Comparison of ENCODE assay signal across 16 cellular contexts in genomic region chr1:171494086-171494485, GRCh38. TPM values are rescaled to one million over a fixed set of nuclear protein-coding genes. Genes with fewer than 3 reads are reported as not detected.
DNase-seq lines count a peak whose midpoint lies in the region; ATAC-seq and TF ChIP-seq lines count a peak whose summit lies in the region.
"Had no signal": no experiment of that assay in that cellular context is flagged by ENCODE, and none has a peak within 500 bp of the region (broad histone marks: within the 10 kb centered on the region; RNA-seq: fewer than 3 reads in every experiment).

No MANE protein-coding gene starts in this region.

- POLR2A ChIA-PET in CD4-positive, alpha-beta memory T cell (lab: Charles Lee; ENCODE audit: partially characterized antibody) = interaction anchor here (1.9 kb wide), 1 partner anchor 9 kb away, joined by 13 read pairs; the partner anchor contains the start of gene PRRC2C
- POLR2A ChIA-PET in RWPE1 (lab: Yijun Ruan, JAX; ENCODE audit: low non-redundant PET) = no interaction called here

- peaks cover 100% of the 10 kb centered on the region for H3K79me2 ChIP-seq in Loucy (ENCODE audit: insufficient read depth, low read length)

- CTCF ChIA-PET in CD4-positive, alpha-beta memory T cell (lab: Charles Lee; ENCODE audit: partially characterized antibody) = interaction anchor here (0.6 to 3.0 kb wide), 2 partner anchors 9 to 28 kb away, joined by 3 to 18 read pairs; partner anchors contain the start of gene PRRC2C
- CTCF ChIA-PET in RWPE1 (lab: Yijun Ruan, JAX) (interaction anchor here (1.0 kb wide), 1 partner anchor 9 kb away, joined by 4 read pairs; the partner anchor contains the start of gene PRRC2C), Calu3 (lab: Charles Lee) (interaction anchor here (1.2 kb wide), 1 partner anchor 15 kb away, joined by 4 read pairs; no protein-coding TSS in a partner anchor)

- no peak for DNase-seq in CD4-positive, alpha-beta memory T cell
- DNase-seq in effector memory CD8-positive, alpha-beta T cell = no peak
- no peak for DNase-seq in natural killer cell
- DNase-seq in RWPE1 (ENCODE audit: low spot score) = no peak
- no peak for DNase-seq in GM03348 (ENCODE audit: low spot score)
- DNase-seq in Calu3 = no peak
- DNase-seq in stimulated activated naive CD8-positive, alpha-beta T cell treated with anti-CD3 and anti-CD28 coated beads, Interleukin-15, amount 100 ng/mL, for 72 hours = no peak
- DNase-seq: effector CD4-positive, alpha-beta T cell; left lung; NCI-H187; NK-92 treated with Interleukin-12 subunit alpha and Interleukin-12 subunit beta, amount 100 ng/mL, for 24 hours; pancreas had no signal

- H2AFZ ChIP-seq in Loucy (ENCODE audit: low read length) = no peak overlapping the region

- no peak overlapping the region for H3K9ac ChIP-seq in Loucy (ENCODE audit: low read depth, low read length, poor library complexity, severe bottlenecking)

- no TSS peak for BruUV-seq in Calu3 (replicated peaks; lab: Mats Ljungman, UMichigan)

- peaks cover 64 to 90% (median 78%) of the 10 kb centered on the region in 4 donors for H3K4me1 Mint-ChIP-seq in CD4-positive, alpha-beta memory T cell
- H3K4me1 Mint-ChIP-seq in effector memory CD8-positive, alpha-beta T cell (ENCODE audit: low read depth in 2 of 2) = peaks cover 47 to 78% of the 10 kb centered on the region in 2 donors
- H3K4me1 Mint-ChIP-seq in natural killer cell (peaks cover 72 to 74% of the 10 kb centered on the region in 2 donors), Calu3 (ENCODE audit: low read depth, unreplicated experiment) (peaks cover 65% of the 10 kb centered on the region)
- peaks cover 82% of the 10 kb centered on the region for H3K4me1 Mint-ChIP-seq in stimulated activated naive CD8-positive, alpha-beta T cell treated with anti-CD3 and anti-CD28 coated beads, Interleukin-15, amount 100 ng/mL, for 72 hours

- H3K9me2 ChIP-seq in Loucy (replicated peaks; ENCODE audit: low read depth, low read length) = no peaks in the 10 kb centered on the region

- peaks cover 23 to 50% of the 10 kb centered on the region in 2 donors for H3K36me3 Mint-ChIP-seq in CD4-positive, alpha-beta memory T cell
- peaks cover 45% of the 10 kb centered on the region for H3K36me3 Mint-ChIP-seq in effector memory CD8-positive, alpha-beta T cell (ENCODE audit: insufficient read depth)
- H3K36me3 Mint-ChIP-seq in natural killer cell (no peaks in the 10 kb centered on the region), Calu3 (ENCODE audit: insufficient read depth, unreplicated experiment) (peaks cover 41% of the 10 kb centered on the region)

- no peaks in the 10 kb centered on the region for H3K36me3 ChIP-seq in CD4-positive, alpha-beta memory T cell (ENCODE audit: insufficient read depth, low read length)
- H3K36me3 ChIP-seq in Loucy (ENCODE audit: insufficient read depth, low read length) = peaks cover 13% of the 10 kb centered on the region; the same call in 1 of the 2 replicates
- H3K36me3 ChIP-seq: pancreas had no signal

- peak overlapping the region in 6 of 8 donors; percentile 23 to 76 (median 46) for H3K4me3 Mint-ChIP-seq in CD4-positive, alpha-beta memory T cell
- H3K4me3 Mint-ChIP-seq in effector memory CD8-positive, alpha-beta T cell = peak overlapping the region; percentile 47 to 49
- peak overlapping the region; percentile 31 for H3K4me3 Mint-ChIP-seq in natural killer cell
- H3K4me3 Mint-ChIP-seq in Calu3 (ENCODE audit: low read depth, unreplicated experiment) = no peak overlapping the region
- no peak overlapping the region for H3K4me3 Mint-ChIP-seq in stimulated activated naive CD8-positive, alpha-beta T cell treated with anti-CD3 and anti-CD28 coated beads, Interleukin-15, amount 100 ng/mL, for 72 hours
- H3K4me3 Mint-ChIP-seq: type B pancreatic cell had no signal

- H3F3A ChIP-seq in Loucy (ENCODE audit: low read depth) = no peaks in the 10 kb centered on the region

- H3K27ac Mint-ChIP-seq in CD4-positive, alpha-beta memory T cell = peak overlapping the region in 3 of 7 donors; percentile 68 to 75 (median 73)
- H3K27ac Mint-ChIP-seq in effector memory CD8-positive, alpha-beta T cell = peak overlapping the region in 1 of 2 donors; percentile 70
- H3K27ac Mint-ChIP-seq in natural killer cell (peak overlapping the region; percentile 75 to 78), Calu3 (ENCODE audit: unreplicated experiment) (no peak overlapping the region)
- H3K27ac Mint-ChIP-seq in stimulated activated naive CD8-positive, alpha-beta T cell treated with anti-CD3 and anti-CD28 coated beads, Interleukin-15, amount 100 ng/mL, for 72 hours = no peak overlapping the region
- H3K27ac Mint-ChIP-seq: type B pancreatic cell had no signal

- ATAC-seq in effector memory CD8-positive, alpha-beta T cell (replicated peaks) = no peak
- no peak for ATAC-seq in natural killer cell
- ATAC-seq in stimulated activated naive CD8-positive, alpha-beta T cell treated with anti-CD3 and anti-CD28 coated beads, Interleukin-15, amount 100 ng/mL, for 72 hours = no peak
- ATAC-seq: left lung, pancreas had no signal

- no peak for TF ChIP-seq CTCF in Loucy (conservative IDR thresholded peaks at IDR 0.05; ENCODE audit: low read length)
- no peak for TF ChIP-seq CTCF in natural killer cell (IDR thresholded peaks at IDR 0.05)
- no peak for TF ChIP-seq CTCF in RWPE1 (conservative IDR thresholded peaks at IDR 0.05; ENCODE audit: low read depth)
- no peak for TF ChIP-seq CTCF in Calu3 (IDR thresholded peaks at IDR 0.05; ENCODE audit: unreplicated experiment)

- H3K4me3 ChIP-seq in CD4-positive, alpha-beta memory T cell (ENCODE audit: low read length in 2 of 2) = no peak overlapping the region
- H3K4me3 ChIP-seq in Loucy (ENCODE audit: low read length, poor library complexity, severe bottlenecking) = peak overlapping the region; percentile 2
- H3K4me3 ChIP-seq: esophagus muscularis mucosa, left lung, pancreas had no signal

- H3K9me3 Mint-ChIP-seq in CD4-positive, alpha-beta memory T cell = no peaks in the 10 kb centered on the region
- no peaks in the 10 kb centered on the region for H3K9me3 Mint-ChIP-seq in effector memory CD8-positive, alpha-beta T cell
- H3K9me3 Mint-ChIP-seq in natural killer cell (no peaks in the 10 kb centered on the region), Calu3 (ENCODE audit: low read depth, unreplicated experiment) (peaks cover 2% of the 10 kb centered on the region)
- no peaks in the 10 kb centered on the region for H3K9me3 Mint-ChIP-seq in stimulated activated naive CD8-positive, alpha-beta T cell treated with anti-CD3 and anti-CD28 coated beads, Interleukin-15, amount 100 ng/mL, for 72 hours
- H3K9me3 Mint-ChIP-seq: type B pancreatic cell had no signal

- intact Hi-C loops in CD4-positive, alpha-beta memory T cell (cut with micrococcal nuclease) = no loop called here
- intact Hi-C loops in natural killer cell (cut with micrococcal nuclease) = no loop called here
- intact Hi-C loops in Calu3 (cut with micrococcal nuclease; ENCODE audit: unreplicated experiment) = loop anchor here (2.0 kb wide), 1 partner anchor 15 kb away; no protein-coding TSS in a partner anchor

- H3K9me3 ChIP-seq in CD4-positive, alpha-beta memory T cell (ENCODE audit: control insufficient read depth in 1 of 2, low read length in 2 of 2) = no peaks in the 10 kb centered on the region
- no peaks in the 10 kb centered on the region for H3K9me3 ChIP-seq in Loucy (ENCODE audit: insufficient read depth, low read depth, low read length)
- H3K9me3 ChIP-seq: esophagus muscularis mucosa, left lung, pancreas had no signal

- H4K20me1 ChIP-seq in Loucy (ENCODE audit: insufficient read depth, low read length, poor library complexity, severe bottlenecking) = peaks cover 99% of the 10 kb centered on the region

- peak overlapping the region; percentile 29 for H3K4me2 ChIP-seq in Loucy (ENCODE audit: low read depth, low read length, poor library complexity, severe bottlenecking)

- peaks cover 94% of the 10 kb centered on the region for H3K4me1 ChIP-seq in CD4-positive, alpha-beta memory T cell (ENCODE audit: insufficient read depth, low read length)
- peaks cover 41% of the 10 kb centered on the region for H3K4me1 ChIP-seq in Loucy (ENCODE audit: insufficient read depth, low read length, poor library complexity, severe bottlenecking)

- H3K27ac ChIP-seq in CD4-positive, alpha-beta memory T cell (ENCODE audit: low read depth, low read length) = no peak overlapping the region
- H3K27ac ChIP-seq in RWPE1 = no peak overlapping the region
- H3K27ac ChIP-seq: HL-60, left lung, pancreas had no signal

- H3K27me3 ChIP-seq in CD4-positive, alpha-beta memory T cell (ENCODE audit: insufficient read depth, low read length) = no peaks in the 10 kb centered on the region
- no peaks in the 10 kb centered on the region for H3K27me3 ChIP-seq in Loucy (ENCODE audit: insufficient read depth, low read length, poor library complexity, severe bottlenecking)
- H3K27me3 ChIP-seq: esophagus muscularis mucosa, left lung, pancreas had no signal

- H3K27me3 Mint-ChIP-seq in CD4-positive, alpha-beta memory T cell = no peaks in the 10 kb centered on the region
- H3K27me3 Mint-ChIP-seq in effector memory CD8-positive, alpha-beta T cell = no peaks in the 10 kb centered on the region
- no peaks in the 10 kb centered on the region for H3K27me3 Mint-ChIP-seq in natural killer cell (ENCODE audit: low read depth in 2 of 2)
- H3K27me3 Mint-ChIP-seq in Calu3 (ENCODE audit: unreplicated experiment) = no peaks in the 10 kb centered on the region
- H3K27me3 Mint-ChIP-seq in stimulated activated naive CD8-positive, alpha-beta T cell treated with anti-CD3 and anti-CD28 coated beads, Interleukin-15, amount 100 ng/mL, for 72 hours = no peaks in the 10 kb centered on the region
- H3K27me3 Mint-ChIP-seq: type B pancreatic cell had no signal

RNA-seq across cellular contexts. Expression of gene PRRC2C, which starts 8.8 kb away (rescaled TPM):
- total RNA-seq in CD4-positive, alpha-beta memory T cell = 100 to 1,000 TPM; 279 to 298 TPM
- polyA plus RNA-seq in CD4-positive, alpha-beta memory T cell = 100 to 1,000 TPM in 1 of 2 donors, 10 to 100 TPM in 1; 12.4 to 123 TPM
- 100 to 1,000 TPM; 330 to 355 (median 353) TPM for total RNA-seq in natural killer cell
- total RNA-seq in Calu3 (2022) = 227 and 238 TPM in 2 replicates

Comparison
In these comparisons a context has a peak if more than half of its experiments do, and no peak if none do; other contexts are left out.
1. H3K27ac Mint-ChIP-seq: peak in natural killer cell (2 of 2); none in Calu3 (single experiment) and stimulated activated naive CD8-positive, alpha-beta T cell treated with anti-CD3 and anti-CD28 coated beads, Interleukin-15, amount 100 ng/mL, for 72 hours (0 of 2).
2. H3K4me3 Mint-ChIP-seq: peak in CD4-positive, alpha-beta memory T cell (6 of 8), effector memory CD8-positive, alpha-beta T cell (2 of 2) and natural killer cell (single experiment); none in Calu3 (single experiment) and stimulated activated naive CD8-positive, alpha-beta T cell treated with anti-CD3 and anti-CD28 coated beads, Interleukin-15, amount 100 ng/mL, for 72 hours (0 of 2).